ENCODE assay signal across 33 cellular contexts in the genomic region with DNA sequence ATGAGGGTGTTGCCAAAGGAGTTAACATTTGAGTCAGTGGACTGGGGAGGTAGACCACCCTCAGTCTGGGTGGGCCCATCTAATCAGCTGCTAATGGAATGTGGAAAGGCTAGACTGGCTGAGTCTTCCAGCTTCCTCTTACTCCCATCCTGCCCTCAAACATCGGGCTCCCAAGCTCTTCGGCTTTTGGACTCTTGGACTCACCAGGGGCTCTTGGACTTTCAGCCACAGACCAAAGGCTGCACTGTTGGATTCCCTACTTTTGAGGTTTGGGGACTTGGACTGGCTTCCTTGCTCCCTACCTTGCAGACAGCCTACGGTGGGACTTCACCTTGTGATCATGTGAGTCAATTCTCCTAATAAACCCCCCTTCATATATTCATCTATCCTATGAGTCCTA.
"Had no signal": no experiment of that assay in that cellular context is flagged by ENCODE, and none has a peak within 500 bp of the region (broad histone marks: within the 10 kb centered on the region; RNA-seq: fewer than 3 reads in every experiment).

No MANE protein-coding gene starts in this region.

- H3K27me3 ChIP-seq: ascending aorta, cardiac muscle cell had no signal

- H3K4me3 Mint-ChIP-seq: activated B cell treated with CpG ODN at 0.5 μM for 24 hours; activated CD4-positive, alpha-beta memory T cell treated with anti-CD3 and anti-CD28 coated beads for 36 hours; activated CD4-positive, alpha-beta T cell treated with anti-CD3 and anti-CD28 coated beads, Interleukin-2, amount 10 ng/mL, durations not matched to agents 7 days and 5 days; activated CD8-positive, alpha-beta T cell treated with anti-CD3 and anti-CD28 coated beads for 36 hours; activated naive CD4-positive, alpha-beta T cell treated with anti-CD3 and anti-CD28 coated beads, Interleukin-2, amount 10 ng/mL, durations not matched to agents 7 days and 5 days; activated naive CD4-positive, alpha-beta T cell treated with anti-CD3 and anti-CD28 coated beads, Interleukin-2, amount 50 U/mL, for 24 hours; activated naive CD8-positive, alpha-beta T cell; activated naive CD8-positive, alpha-beta T cell treated with anti-CD3 and anti-CD28 coated beads, Interleukin-2, amount 10 ng/mL, durations not matched to agents 7 days and 5 days; activated naive CD8-positive, alpha-beta T cell treated with anti-CD3 and anti-CD28 coated beads, Interleukin-2, amount 50 U/mL, for 24 hours; activated T-cell treated with anti-CD3 and anti-CD28 coated beads, Interleukin-2, amount 50 U/mL, for 24 hours; brain; central memory CD8-positive, alpha-beta T cell; T-helper 1 cell treated with Interleukin-12 subunit alpha and Interleukin-12 subunit beta and Interleukin-4 antibody, amounts not matched to agents 30 μg/mL and 1 μg/mL, for 36 hours; T-helper 2 cell treated with Interferon-gamma antibody and Interleukin-4, amounts not matched to agents 5 μg/mL and 100 μg/mL, for 36 hours had no signal

- H3K27ac ChIP-seq: ascending aorta, cardiac muscle cell, VCaP had no signal

- H3K9me3 Mint-ChIP-seq: activated B cell treated with CpG ODN at 0.5 μM for 24 hours; activated CD4-positive, alpha-beta memory T cell treated with anti-CD3 and anti-CD28 coated beads for 36 hours; activated CD4-positive, alpha-beta T cell treated with anti-CD3 and anti-CD28 coated beads, Interleukin-2, amount 10 ng/mL, durations not matched to agents 7 days and 5 days; activated CD8-positive, alpha-beta T cell treated with anti-CD3 and anti-CD28 coated beads for 36 hours; activated naive CD4-positive, alpha-beta T cell treated with anti-CD3 and anti-CD28 coated beads, Interleukin-2, amount 10 ng/mL, durations not matched to agents 7 days and 5 days; activated naive CD8-positive, alpha-beta T cell treated with anti-CD3 and anti-CD28 coated beads, Interleukin-2, amount 10 ng/mL, durations not matched to agents 7 days and 5 days; activated naive CD8-positive, alpha-beta T cell treated with anti-CD3 and anti-CD28 coated beads, Interleukin-2, amount 50 U/mL, for 24 hours; activated T-cell treated with anti-CD3 and anti-CD28 coated beads, Interleukin-2, amount 50 U/mL, for 24 hours; activated T-helper 2 cell treated with anti-CD3 and anti-CD28 coated beads, Interferon-gamma antibody, Interleukin-2, Interleukin-4, amounts not matched to agents 10 μg/mL and 5 μg/mL and 100 μg/mL, durations not matched to agents 14 hours and 24 hours and 36 hours; central memory CD8-positive, alpha-beta T cell; T-helper 1 cell treated with Interleukin-12 subunit alpha and Interleukin-12 subunit beta and Interleukin-4 antibody, amounts not matched to agents 30 μg/mL and 1 μg/mL, for 36 hours; T-helper 2 cell treated with Interferon-gamma antibody and Interleukin-4, amounts not matched to agents 5 μg/mL and 100 μg/mL, for 36 hours had no signal

- H3K4me1 ChIP-seq: ascending aorta had no signal

- H3K4me1 Mint-ChIP-seq: activated CD4-positive, alpha-beta T cell treated with anti-CD3 and anti-CD28 coated beads, Interleukin-2, amount 10 ng/mL, durations not matched to agents 7 days and 5 days; activated naive CD4-positive, alpha-beta T cell treated with anti-CD3 and anti-CD28 coated beads, Interleukin-2, amount 10 ng/mL, durations not matched to agents 7 days and 5 days; activated naive CD4-positive, alpha-beta T cell treated with anti-CD3 and anti-CD28 coated beads, Interleukin-2, amount 50 U/mL, for 24 hours; activated naive CD8-positive, alpha-beta T cell treated with anti-CD3 and anti-CD28 coated beads, Interleukin-2, amount 10 ng/mL, durations not matched to agents 7 days and 5 days; central memory CD8-positive, alpha-beta T cell had no signal

- H3K27ac Mint-ChIP-seq: activated B cell treated with CpG ODN at 0.5 μM for 24 hours; activated CD4-positive, alpha-beta memory T cell treated with anti-CD3 and anti-CD28 coated beads for 36 hours; activated CD4-positive, alpha-beta T cell treated with anti-CD3 and anti-CD28 coated beads, Interleukin-2, amount 10 ng/mL, durations not matched to agents 7 days and 5 days; activated CD8-positive, alpha-beta T cell treated with anti-CD3 and anti-CD28 coated beads for 36 hours; activated naive CD4-positive, alpha-beta T cell treated with anti-CD3 and anti-CD28 coated beads, Interleukin-2, amount 10 ng/mL, durations not matched to agents 7 days and 5 days; activated naive CD4-positive, alpha-beta T cell treated with anti-CD3 and anti-CD28 coated beads, Interleukin-2, amount 50 U/mL, for 24 hours; activated naive CD8-positive, alpha-beta T cell; activated naive CD8-positive, alpha-beta T cell treated with anti-CD3 and anti-CD28 coated beads, Interleukin-2, amount 10 ng/mL, durations not matched to agents 7 days and 5 days; activated naive CD8-positive, alpha-beta T cell treated with anti-CD3 and anti-CD28 coated beads, Interleukin-2, amount 50 U/mL, for 24 hours; activated T-cell treated with anti-CD3 and anti-CD28 coated beads, Interleukin-2, amount 50 U/mL, for 24 hours; activated T-helper 2 cell treated with anti-CD3 and anti-CD28 coated beads, Interferon-gamma antibody, Interleukin-2, Interleukin-4, amounts not matched to agents 10 μg/mL and 5 μg/mL and 100 μg/mL, durations not matched to agents 14 hours and 24 hours and 36 hours; brain; T-helper 1 cell treated with Interleukin-12 subunit alpha and Interleukin-12 subunit beta and Interleukin-4 antibody, amounts not matched to agents 30 μg/mL and 1 μg/mL, for 36 hours; T-helper 2 cell treated with Interferon-gamma antibody and Interleukin-4, amounts not matched to agents 5 μg/mL and 100 μg/mL, for 36 hours had no signal

- DNase-seq: activated B cell treated with CpG ODN at 0.5 μM for 24 hours; activated CD4-positive, alpha-beta memory T cell treated with anti-CD3 and anti-CD28 coated beads for 36 hours; activated CD4-positive, alpha-beta T cell treated with anti-CD3 and anti-CD28 coated beads for 4 hours; activated CD4-positive, alpha-beta T cell treated with anti-CD3 and anti-CD28 coated beads, Interleukin-2, amount 10 ng/mL, durations not matched to agents 7 days and 5 days; activated CD4-positive, alpha-beta T cell treated with anti-CD3 and anti-CD28 coated beads, Interleukin-2, amount 50 U/mL, for 4 hours; activated CD4-positive, CD25-positive, alpha-beta regulatory T cell treated with anti-CD3 and anti-CD28 coated beads, Interleukin-2, amount 50 U/mL, for 72 hours; activated CD8-positive, alpha-beta memory T cell treated with anti-CD3 and anti-CD28 coated beads, Interleukin-2, amount 50 U/mL, for 48 hours; activated CD8-positive, alpha-beta T cell treated with anti-CD3 and anti-CD28 coated beads for 36 hours; activated effector memory CD4-positive, alpha-beta T cell treated with Interleukin-2 at 50 U/mL for 16 hours; activated gamma-delta T cell; activated naive CD4-positive, alpha-beta T cell treated with anti-CD3 and anti-CD28 coated beads, Interleukin-2, amount 10 ng/mL, durations not matched to agents 7 days and 5 days; activated naive CD4-positive, alpha-beta T cell treated with Interleukin-2 at 50 U/mL for 16 hours; activated naive CD8-positive, alpha-beta T cell treated with anti-CD3 and anti-CD28 coated beads, Interleukin-2, amount 10 ng/mL, durations not matched to agents 7 days and 5 days; activated naive CD8-positive, alpha-beta T cell treated with anti-CD3 and anti-CD28 coated beads, Interleukin-2, amount 50 U/mL, for 24 hours; activated T-cell treated with anti-CD3 and anti-CD28 coated beads, Interleukin-2, amount 50 U/mL, for 24 hours; activated T-cell treated with anti-CD3 and anti-CD28 coated beads, Interleukin-2, amount 50 U/mL, for 48 hours; amygdala; anterior cingulate cortex; caudate nucleus; cerebellar nuclear complex; T-helper 1 cell; T-helper 2 cell; T-helper 9 cell had no signal

- ATAC-seq: activated CD8-positive, alpha-beta T cell treated with anti-CD3 and anti-CD28 coated beads for 36 hours; activated naive CD8-positive, alpha-beta T cell treated with anti-CD3 and anti-CD28 coated beads, Interleukin-2, amount 50 U/mL, for 24 hours had no signal

- H3K36me3 ChIP-seq: ascending aorta, cardiac muscle cell had no signal

- H3K9me3 ChIP-seq: ascending aorta had no signal

- H3K36me3 Mint-ChIP-seq: activated CD4-positive, alpha-beta memory T cell treated with anti-CD3 and anti-CD28 coated beads for 36 hours; activated naive CD4-positive, alpha-beta T cell treated with anti-CD3 and anti-CD28 coated beads, Interleukin-2, amount 10 ng/mL, durations not matched to agents 7 days and 5 days; activated naive CD4-positive, alpha-beta T cell treated with anti-CD3 and anti-CD28 coated beads, Interleukin-2, amount 50 U/mL, for 24 hours; activated naive CD8-positive, alpha-beta T cell; activated naive CD8-positive, alpha-beta T cell treated with anti-CD3 and anti-CD28 coated beads, Interleukin-2, amount 10 ng/mL, durations not matched to agents 7 days and 5 days; brain had no signal

- H3K4me3 ChIP-seq: ascending aorta, cardiac muscle cell had no signal
